ENCODE assay signal across 1 cellular context in the genomic region with DNA sequence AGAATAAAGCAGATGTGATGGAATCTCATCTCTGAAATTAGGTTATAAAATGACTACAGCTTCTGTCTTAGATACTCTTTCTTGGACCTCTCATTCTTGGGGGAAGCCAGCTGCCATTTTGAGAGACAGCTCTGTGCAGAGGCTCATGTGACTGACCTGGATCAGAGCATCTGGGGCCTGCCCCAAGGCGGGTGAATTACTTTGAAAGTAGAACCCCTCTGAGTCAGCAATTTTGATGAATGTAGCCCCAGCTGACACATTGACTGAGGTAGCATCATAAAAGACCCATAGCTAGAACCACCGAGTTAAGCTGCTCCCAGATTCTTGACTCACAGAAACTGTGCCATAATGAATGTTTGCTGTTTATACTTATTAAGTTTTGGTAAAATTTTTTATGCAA.
TF ChIP-seq lines count a peak whose summit lies in the region.

No MANE protein-coding gene starts in this region.

TF ChIP-seq in SK-N-SH, 30 proteins besides CTCF, POLR2A, EP300 and RAD21:
- TF ChIP-seq RFX5 (IDR thresholded peaks at IDR 0.05; ENCODE audit: low read length) = no peak
- TF ChIP-seq POLR2AphosphoS5 (IDR thresholded peaks at IDR 0.05; ENCODE audit: low read depth, low read length) = no peak
- TF ChIP-seq EZH2phosphoT487 (IDR thresholded peaks at IDR 0.05; ENCODE audit: borderline replicate concordance, low read depth) = no peak
- no peak for TF ChIP-seq MXI1 (IDR thresholded peaks at IDR 0.05; ENCODE audit: low read depth, low read length)
- TF ChIP-seq, protein P1, sequence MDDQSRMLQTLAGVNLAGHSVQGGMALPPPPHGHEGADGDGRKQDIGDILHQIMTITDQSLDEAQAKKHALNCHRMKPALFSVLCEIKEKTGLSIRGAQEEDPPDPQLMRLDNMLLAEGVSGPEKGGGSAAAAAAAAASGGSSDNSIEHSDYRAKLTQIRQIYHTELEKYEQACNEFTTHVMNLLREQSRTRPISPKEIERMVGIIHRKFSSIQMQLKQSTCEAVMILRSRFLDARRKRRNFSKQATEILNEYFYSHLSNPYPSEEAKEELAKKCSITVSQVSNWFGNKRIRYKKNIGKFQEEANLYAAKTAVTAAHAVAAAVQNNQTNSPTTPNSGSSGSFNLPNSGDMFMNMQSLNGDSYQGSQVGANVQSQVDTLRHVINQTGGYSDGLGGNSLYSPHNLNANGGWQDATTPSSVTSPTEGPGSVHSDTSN (IDR thresholded peaks at IDR 0.05) = no peak
- TF ChIP-seq YY1 (IDR thresholded peaks at IDR 0.05; ENCODE audit: low read depth) = no peak
- TF ChIP-seq, protein P2, sequence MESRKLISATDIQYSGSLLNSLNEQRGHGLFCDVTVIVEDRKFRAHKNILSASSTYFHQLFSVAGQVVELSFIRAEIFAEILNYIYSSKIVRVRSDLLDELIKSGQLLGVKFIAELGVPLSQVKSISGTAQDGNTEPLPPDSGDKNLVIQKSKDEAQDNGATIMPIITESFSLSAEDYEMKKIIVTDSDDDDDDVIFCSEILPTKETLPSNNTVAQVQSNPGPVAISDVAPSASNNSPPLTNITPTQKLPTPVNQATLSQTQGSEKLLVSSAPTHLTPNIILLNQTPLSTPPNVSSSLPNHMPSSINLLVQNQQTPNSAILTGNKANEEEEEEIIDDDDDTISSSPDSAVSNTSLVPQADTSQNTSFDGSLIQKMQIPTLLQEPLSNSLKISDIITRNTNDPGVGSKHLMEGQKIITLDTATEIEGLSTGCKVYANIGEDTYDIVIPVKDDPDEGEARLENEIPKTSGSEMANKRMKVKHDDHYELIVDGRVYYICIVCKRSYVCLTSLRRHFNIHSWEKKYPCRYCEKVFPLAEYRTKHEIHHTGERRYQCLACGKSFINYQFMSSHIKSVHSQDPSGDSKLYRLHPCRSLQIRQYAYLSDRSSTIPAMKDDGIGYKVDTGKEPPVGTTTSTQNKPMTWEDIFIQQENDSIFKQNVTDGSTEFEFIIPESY (IDR thresholded peaks at IDR 0.05; ENCODE audit: borderline replicate concordance, low read depth) = no peak
- TF ChIP-seq CHD2 (IDR thresholded peaks at IDR 0.05; ENCODE audit: low read length, partially characterized antibody) = no peak
- no peak for TF ChIP-seq ELF1 (IDR thresholded peaks at IDR 0.05)
- TF ChIP-seq MEF2A (IDR thresholded peaks at IDR 0.05; ENCODE audit: borderline replicate concordance, low read depth) = no peak
- no peak for TF ChIP-seq GATA2 (CRISPR knock-in tag; IDR thresholded peaks at IDR 0.05)
- TF ChIP-seq SMC3 (IDR thresholded peaks at IDR 0.05; ENCODE audit: low read depth, low read length) = no peak
- no peak for TF ChIP-seq FOSL2 (IDR thresholded peaks at IDR 0.05; ENCODE audit: borderline replicate concordance, low read depth)
- TF ChIP-seq TCF12 (IDR thresholded peaks at IDR 0.05) = no peak
